Comparison of ENCODE assay signal across 1 cellular context in the genomic region with DNA sequence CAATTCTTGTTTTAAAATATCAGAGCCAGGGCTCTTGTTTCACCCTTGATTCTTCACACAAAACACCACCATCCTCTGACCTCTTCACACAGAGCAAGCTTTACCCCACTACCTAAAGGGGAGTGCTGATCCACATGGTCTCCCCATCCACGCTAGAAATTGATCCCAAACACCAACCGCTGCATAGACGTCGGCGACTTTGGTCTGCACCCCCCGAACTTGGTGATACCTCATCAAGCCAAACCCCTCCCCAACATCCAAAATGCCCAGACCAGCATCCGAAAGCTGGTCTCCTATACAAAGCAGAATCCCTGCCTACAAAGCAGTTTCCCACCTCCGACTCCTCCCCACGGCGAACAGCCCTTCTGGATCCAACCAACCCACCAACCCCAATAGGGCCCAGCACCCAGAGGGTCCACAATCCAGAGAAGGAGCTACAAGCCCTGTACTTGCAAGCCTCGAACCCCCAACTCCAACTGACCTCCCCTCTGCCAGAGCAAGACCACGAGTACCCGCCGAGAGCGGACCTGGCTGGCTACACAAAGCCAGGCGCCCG.
TF ChIP-seq lines count a peak whose summit lies in the region.

No MANE protein-coding gene starts in this region.

TF ChIP-seq in HepG2, 621 proteins besides CTCF, POLR2A, EP300 and RAD21 (continued from another document and continues in another):
- no peak for TF ChIP-seq ZNF253 (CRISPR knock-in tag; IDR thresholded peaks at IDR 0.05; ENCODE audit: borderline replicate concordance)
- TF ChIP-seq ZNF619 (CRISPR knock-in tag; IDR thresholded peaks at IDR 0.05), result no peak
- no peak for TF ChIP-seq ZNF558 (CRISPR knock-in tag; IDR thresholded peaks at IDR 0.05; ENCODE audit: borderline replicate concordance)
- TF ChIP-seq ZNF468 (CRISPR knock-in tag; IDR thresholded peaks at IDR 0.05), result no peak
- TF ChIP-seq, protein P1, sequence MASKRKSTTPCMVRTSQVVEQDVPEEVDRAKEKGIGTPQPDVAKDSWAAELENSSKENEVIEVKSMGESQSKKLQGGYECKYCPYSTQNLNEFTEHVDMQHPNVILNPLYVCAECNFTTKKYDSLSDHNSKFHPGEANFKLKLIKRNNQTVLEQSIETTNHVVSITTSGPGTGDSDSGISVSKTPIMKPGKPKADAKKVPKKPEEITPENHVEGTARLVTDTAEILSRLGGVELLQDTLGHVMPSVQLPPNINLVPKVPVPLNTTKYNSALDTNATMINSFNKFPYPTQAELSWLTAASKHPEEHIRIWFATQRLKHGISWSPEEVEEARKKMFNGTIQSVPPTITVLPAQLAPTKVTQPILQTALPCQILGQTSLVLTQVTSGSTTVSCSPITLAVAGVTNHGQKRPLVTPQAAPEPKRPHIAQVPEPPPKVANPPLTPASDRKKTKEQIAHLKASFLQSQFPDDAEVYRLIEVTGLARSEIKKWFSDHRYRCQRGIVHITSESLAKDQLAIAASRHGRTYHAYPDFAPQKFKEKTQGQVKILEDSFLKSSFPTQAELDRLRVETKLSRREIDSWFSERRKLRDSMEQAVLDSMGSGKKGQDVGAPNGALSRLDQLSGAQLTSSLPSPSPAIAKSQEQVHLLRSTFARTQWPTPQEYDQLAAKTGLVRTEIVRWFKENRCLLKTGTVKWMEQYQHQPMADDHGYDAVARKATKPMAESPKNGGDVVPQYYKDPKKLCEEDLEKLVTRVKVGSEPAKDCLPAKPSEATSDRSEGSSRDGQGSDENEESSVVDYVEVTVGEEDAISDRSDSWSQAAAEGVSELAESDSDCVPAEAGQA (IDR thresholded peaks at IDR 0.05; ENCODE audit: low read depth), result no peak
- TF ChIP-seq, protein P1 (CRISPR knock-in tag; IDR thresholded peaks at IDR 0.05; ENCODE audit: borderline replicate concordance), result no peak
- TF ChIP-seq, protein P2, sequence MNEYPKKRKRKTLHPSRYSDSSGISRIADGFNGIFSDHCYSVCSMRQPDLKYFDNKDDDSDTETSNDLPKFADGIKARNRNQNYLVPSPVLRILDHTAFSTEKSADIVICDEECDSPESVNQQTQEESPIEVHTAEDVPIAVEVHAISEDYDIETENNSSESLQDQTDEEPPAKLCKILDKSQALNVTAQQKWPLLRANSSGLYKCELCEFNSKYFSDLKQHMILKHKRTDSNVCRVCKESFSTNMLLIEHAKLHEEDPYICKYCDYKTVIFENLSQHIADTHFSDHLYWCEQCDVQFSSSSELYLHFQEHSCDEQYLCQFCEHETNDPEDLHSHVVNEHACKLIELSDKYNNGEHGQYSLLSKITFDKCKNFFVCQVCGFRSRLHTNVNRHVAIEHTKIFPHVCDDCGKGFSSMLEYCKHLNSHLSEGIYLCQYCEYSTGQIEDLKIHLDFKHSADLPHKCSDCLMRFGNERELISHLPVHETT (CRISPR knock-in tag; conservative IDR thresholded peaks at IDR 0.05), result peak; percentile 8; the same call in 1 of the 2 replicates
- TF ChIP-seq ZNF761 (CRISPR knock-in tag; conservative IDR thresholded peaks at IDR 0.05), result 0 out of 2 replicates have a peak, but pooled peaks have one; percentile 8
- TF ChIP-seq FOXC1 (CRISPR knock-in tag; IDR thresholded peaks at IDR 0.05; ENCODE audit: borderline replicate concordance), result no peak
- TF ChIP-seq, protein P3, sequence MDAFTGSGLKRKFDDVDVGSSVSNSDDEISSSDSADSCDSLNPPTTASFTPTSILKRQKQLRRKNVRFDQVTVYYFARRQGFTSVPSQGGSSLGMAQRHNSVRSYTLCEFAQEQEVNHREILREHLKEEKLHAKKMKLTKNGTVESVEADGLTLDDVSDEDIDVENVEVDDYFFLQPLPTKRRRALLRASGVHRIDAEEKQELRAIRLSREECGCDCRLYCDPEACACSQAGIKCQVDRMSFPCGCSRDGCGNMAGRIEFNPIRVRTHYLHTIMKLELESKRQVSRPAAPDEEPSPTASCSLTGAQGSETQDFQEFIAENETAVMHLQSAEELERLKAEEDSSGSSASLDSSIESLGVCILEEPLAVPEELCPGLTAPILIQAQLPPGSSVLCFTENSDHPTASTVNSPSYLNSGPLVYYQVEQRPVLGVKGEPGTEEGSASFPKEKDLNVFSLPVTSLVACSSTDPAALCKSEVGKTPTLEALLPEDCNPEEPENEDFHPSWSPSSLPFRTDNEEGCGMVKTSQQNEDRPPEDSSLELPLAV (CRISPR knock-in tag; conservative IDR thresholded peaks at IDR 0.05; ENCODE audit: low read depth), result no peak
- TF ChIP-seq, protein P4, sequence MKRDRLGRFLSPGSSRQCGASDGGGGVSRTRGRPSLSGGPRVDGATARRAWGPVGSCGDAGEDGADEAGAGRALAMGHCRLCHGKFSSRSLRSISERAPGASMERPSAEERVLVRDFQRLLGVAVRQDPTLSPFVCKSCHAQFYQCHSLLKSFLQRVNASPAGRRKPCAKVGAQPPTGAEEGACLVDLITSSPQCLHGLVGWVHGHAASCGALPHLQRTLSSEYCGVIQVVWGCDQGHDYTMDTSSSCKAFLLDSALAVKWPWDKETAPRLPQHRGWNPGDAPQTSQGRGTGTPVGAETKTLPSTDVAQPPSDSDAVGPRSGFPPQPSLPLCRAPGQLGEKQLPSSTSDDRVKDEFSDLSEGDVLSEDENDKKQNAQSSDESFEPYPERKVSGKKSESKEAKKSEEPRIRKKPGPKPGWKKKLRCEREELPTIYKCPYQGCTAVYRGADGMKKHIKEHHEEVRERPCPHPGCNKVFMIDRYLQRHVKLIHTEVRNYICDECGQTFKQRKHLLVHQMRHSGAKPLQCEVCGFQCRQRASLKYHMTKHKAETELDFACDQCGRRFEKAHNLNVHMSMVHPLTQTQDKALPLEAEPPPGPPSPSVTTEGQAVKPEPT (CRISPR knock-in tag; IDR thresholded peaks at IDR 0.05; ENCODE audit: low read depth), result no peak
- TF ChIP-seq JUN (CRISPR knock-in tag; IDR thresholded peaks at IDR 0.05), result no peak
- TF ChIP-seq SNAPC5 (CRISPR knock-in tag; IDR thresholded peaks at IDR 0.05; ENCODE audit: borderline replicate concordance), result no peak
- no peak for TF ChIP-seq THAP11 (CRISPR knock-in tag; IDR thresholded peaks at IDR 0.05)
- 0 out of 2 replicates have a peak, but pooled peaks have one; percentile 9 for TF ChIP-seq ZSCAN25 (CRISPR knock-in tag; IDR thresholded peaks at IDR 0.05)
- TF ChIP-seq ZNF781 (CRISPR knock-in tag; IDR thresholded peaks at IDR 0.05; ENCODE audit: borderline replicate concordance, not compliant biosample characterization), result no peak
- no peak for TF ChIP-seq POLR2AphosphoS2 (IDR thresholded peaks at IDR 0.05; ENCODE audit: low read depth, low read length)
- no peak for TF ChIP-seq ZFP37 (CRISPR knock-in tag; IDR thresholded peaks at IDR 0.05; ENCODE audit: borderline replicate concordance)
- TF ChIP-seq, protein P5, sequence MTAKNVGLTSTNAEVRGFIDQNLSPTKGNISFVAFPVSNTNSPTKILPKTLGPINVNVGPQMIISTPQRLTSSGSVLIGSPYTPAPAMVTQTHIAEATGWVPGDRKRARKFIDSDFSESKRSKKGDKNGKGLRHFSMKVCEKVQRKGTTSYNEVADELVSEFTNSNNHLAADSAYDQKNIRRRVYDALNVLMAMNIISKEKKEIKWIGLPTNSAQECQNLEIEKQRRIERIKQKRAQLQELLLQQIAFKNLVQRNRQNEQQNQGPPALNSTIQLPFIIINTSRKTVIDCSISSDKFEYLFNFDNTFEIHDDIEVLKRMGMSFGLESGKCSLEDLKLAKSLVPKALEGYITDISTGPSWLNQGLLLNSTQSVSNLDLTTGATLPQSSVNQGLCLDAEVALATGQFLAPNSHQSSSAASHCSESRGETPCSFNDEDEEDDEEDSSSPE (CRISPR knock-in tag; IDR thresholded peaks at IDR 0.05), result no peak
- TF ChIP-seq ZNF883 (CRISPR knock-in tag; IDR thresholded peaks at IDR 0.05; ENCODE audit: not compliant biosample characterization), result no peak
- TF ChIP-seq YY1 (IDR thresholded peaks at IDR 0.05; ENCODE audit: insufficient read depth, insufficient replicate concordance, low read depth, low read length), result no peak
- no peak for TF ChIP-seq HNRNPUL1 (IDR thresholded peaks at IDR 0.05; ENCODE audit: low read depth, low read length)
- TF ChIP-seq FOXK1 (CRISPR knock-in tag; IDR thresholded peaks at IDR 0.05; ENCODE audit: borderline replicate concordance, low read depth), result no peak
- no peak for TF ChIP-seq NCOA5 (CRISPR knock-in tag; IDR thresholded peaks at IDR 0.05)
- no peak for TF ChIP-seq GMEB2 (CRISPR knock-in tag; IDR thresholded peaks at IDR 0.05; ENCODE audit: low read depth)
- TF ChIP-seq GATA4 (IDR thresholded peaks at IDR 0.05; ENCODE audit: borderline replicate concordance, low read depth), result no peak
- TF ChIP-seq, protein P6, sequence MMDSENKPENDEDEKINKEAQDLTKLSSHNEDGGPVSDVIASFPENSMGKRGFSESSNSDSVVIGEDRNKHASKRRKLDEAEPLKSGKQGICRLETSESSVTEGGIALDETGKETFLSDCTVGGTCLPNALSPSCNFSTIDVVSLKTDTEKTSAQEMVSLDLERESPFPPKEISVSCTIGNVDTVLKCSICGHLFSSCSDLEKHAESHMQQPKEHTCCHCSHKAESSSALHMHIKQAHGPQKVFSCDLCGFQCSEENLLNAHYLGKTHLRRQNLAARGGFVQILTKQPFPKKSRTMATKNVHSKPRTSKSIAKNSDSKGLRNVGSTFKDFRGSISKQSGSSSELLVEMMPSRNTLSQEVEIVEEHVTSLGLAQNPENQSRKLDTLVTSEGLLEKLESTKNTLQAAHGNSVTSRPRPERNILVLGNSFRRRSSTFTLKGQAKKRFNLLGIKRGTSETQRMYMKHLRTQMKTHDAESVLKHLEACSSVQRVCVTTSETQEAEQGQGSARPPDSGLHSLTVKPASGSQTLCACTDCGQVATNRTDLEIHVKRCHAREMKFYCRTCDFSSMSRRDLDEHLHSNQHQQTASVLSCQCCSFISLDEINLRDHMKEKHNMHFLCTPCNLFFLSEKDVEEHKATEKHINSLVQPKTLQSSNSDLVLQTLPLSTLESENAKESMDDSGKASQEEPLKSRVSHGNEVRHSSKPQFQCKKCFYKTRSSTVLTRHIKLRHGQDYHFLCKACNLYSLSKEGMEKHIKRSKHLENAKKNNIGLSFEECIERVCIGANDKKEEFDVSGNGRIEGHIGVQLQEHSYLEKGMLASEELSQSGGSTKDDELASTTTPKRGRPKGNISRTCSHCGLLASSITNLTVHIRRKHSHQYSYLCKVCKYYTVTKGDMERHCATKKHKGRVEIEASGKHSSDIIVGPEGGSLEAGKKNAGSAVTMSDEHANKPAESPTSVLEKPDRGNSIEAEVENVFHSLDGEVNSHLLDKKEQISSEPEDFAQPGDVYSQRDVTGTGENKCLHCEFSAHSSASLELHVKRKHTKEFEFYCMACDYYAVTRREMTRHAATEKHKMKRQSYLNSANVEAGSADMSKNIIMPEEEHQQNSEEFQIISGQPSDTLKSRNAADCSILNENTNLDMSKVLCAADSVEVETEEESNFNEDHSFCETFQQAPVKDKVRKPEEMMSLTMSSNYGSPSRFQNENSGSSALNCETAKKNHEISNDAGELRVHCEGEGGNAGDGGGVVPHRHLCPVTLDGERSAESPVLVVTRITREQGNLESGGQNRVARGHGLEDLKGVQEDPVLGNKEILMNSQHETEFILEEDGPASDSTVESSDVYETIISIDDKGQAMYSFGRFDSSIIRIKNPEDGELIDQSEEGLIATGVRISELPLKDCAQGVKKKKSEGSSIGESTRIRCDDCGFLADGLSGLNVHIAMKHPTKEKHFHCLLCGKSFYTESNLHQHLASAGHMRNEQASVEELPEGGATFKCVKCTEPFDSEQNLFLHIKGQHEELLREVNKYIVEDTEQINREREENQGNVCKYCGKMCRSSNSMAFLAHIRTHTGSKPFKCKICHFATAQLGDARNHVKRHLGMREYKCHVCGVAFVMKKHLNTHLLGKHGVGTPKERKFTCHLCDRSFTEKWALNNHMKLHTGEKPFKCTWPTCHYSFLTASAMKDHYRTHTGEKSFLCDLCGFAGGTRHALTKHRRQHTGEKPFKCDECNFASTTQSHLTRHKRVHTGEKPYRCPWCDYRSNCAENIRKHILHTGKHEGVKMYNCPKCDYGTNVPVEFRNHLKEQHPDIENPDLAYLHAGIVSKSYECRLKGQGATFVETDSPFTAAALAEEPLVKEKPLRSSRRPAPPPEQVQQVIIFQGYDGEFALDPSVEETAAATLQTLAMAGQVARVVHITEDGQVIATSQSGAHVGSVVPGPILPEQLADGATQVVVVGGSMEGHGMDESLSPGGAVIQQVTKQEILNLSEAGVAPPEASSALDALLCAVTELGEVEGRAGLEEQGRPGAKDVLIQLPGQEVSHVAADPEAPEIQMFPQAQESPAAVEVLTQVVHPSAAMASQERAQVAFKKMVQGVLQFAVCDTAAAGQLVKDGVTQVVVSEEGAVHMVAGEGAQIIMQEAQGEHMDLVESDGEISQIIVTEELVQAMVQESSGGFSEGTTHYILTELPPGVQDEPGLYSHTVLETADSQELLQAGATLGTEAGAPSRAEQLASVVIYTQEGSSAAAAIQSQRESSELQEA (CRISPR knock-in tag; IDR thresholded peaks at IDR 0.05; ENCODE audit: not compliant biosample characterization), result no peak
- TF ChIP-seq PRPF4 (IDR thresholded peaks at IDR 0.05; ENCODE audit: low read depth, low read length, poor library complexity, severe bottlenecking), result no peak
- TF ChIP-seq SOX6 (IDR thresholded peaks at IDR 0.05), result no peak
- no peak for TF ChIP-seq SOX6 (CRISPR knock-in tag; IDR thresholded peaks at IDR 0.05)
- no peak for TF ChIP-seq ZNF180 (CRISPR knock-in tag; IDR thresholded peaks at IDR 0.05; ENCODE audit: borderline replicate concordance, low read depth)
- TF ChIP-seq ZBTB20 (CRISPR knock-in tag; IDR thresholded peaks at IDR 0.05; ENCODE audit: borderline replicate concordance, low read depth), result 0 out of 2 replicates have a peak, but pooled peaks have one; percentile 56
- no peak for TF ChIP-seq BRCA1 (CRISPR knock-in tag; IDR thresholded peaks at IDR 0.05)
- TF ChIP-seq HNRNPL (IDR thresholded peaks at IDR 0.05; ENCODE audit: low read depth, low read length), result no peak
